ENCODE assay signal across 1 cellular context in genomic region chr9:122159026-122159924, GRCh38.
TF ChIP-seq lines count a peak whose summit lies in the region.

Gene MORN5, plus strand, starts transcription at chr9:122159908. Its CDS starts 65 bp downstream, at chr9:122159973.
Gene NDUFA8, minus strand, starts transcription at chr9:122159779. Its CDS starts 102 bp downstream, at chr9:122159677.

TF ChIP-seq in K562, 482 proteins besides CTCF, POLR2A, EP300 and RAD21 (continued from another document and continues in another):
- TF ChIP-seq CREB3L1 (IDR thresholded peaks at IDR 0.05; ENCODE audit: borderline replicate concordance, low read depth) (0 out of 2 replicates have a peak, but pooled peaks have one; percentile 30), HINFP (tag; conservative IDR thresholded peaks at IDR 0.05; ENCODE audit: low read depth) (no peak), ZNF76 (CRISPR knock-in tag; IDR thresholded peaks at IDR 0.05; ENCODE audit: borderline replicate concordance) (no peak), CAMTA2 (CRISPR knock-in tag; conservative IDR thresholded peaks at IDR 0.05) (no peak), MAFK (IDR thresholded peaks at IDR 0.05; ENCODE audit: low read length) (no peak), CTCFL (IDR thresholded peaks at IDR 0.05; ENCODE audit: borderline replicate concordance, insufficient read depth, low read depth, low read length, poor library complexity, severe bottlenecking) (peak; percentile 0), SNAPC5 (CRISPR knock-in tag; IDR thresholded peaks at IDR 0.05) (no peak), RFX1 (IDR thresholded peaks at IDR 0.05) (peak; percentile 96), KDM5B (IDR thresholded peaks at IDR 0.05; ENCODE audit: insufficient replicate concordance, low read depth, low read length) (peak; percentile 82), HIVEP1 (CRISPR knock-in tag; IDR thresholded peaks at IDR 0.05) (no peak), ZNF311 (CRISPR knock-in tag; IDR thresholded peaks at IDR 0.05) (no peak), ETV6 (IDR thresholded peaks at IDR 0.05; ENCODE audit: borderline replicate concordance in 1 of 2, low read depth in 2 of 2, low read length in 1 of 2) (no peak), ETV6 (CRISPR knock-in tag; IDR thresholded peaks at IDR 0.05; ENCODE audit: borderline replicate concordance) (0 out of 2 replicates have a peak, but pooled peaks have one; percentile 57), TCF3 (CRISPR knock-in tag; IDR thresholded peaks at IDR 0.05) (no peak), HNRNPLL (IDR thresholded peaks at IDR 0.05; ENCODE audit: low read depth, low read length, poor library complexity, severe bottlenecking) (peak; percentile 58), ARID1B (IDR thresholded peaks at IDR 0.05) (no peak), SMARCE1 (IDR thresholded peaks at IDR 0.05) (peak; percentile 43; the same call in 1 of the 2 replicates), KLF6 (CRISPR knock-in tag; IDR thresholded peaks at IDR 0.05; ENCODE audit: borderline replicate concordance) (no peak), SP1 (CRISPR knock-in tag; IDR thresholded peaks at IDR 0.05) (peak; percentile 24; the same call in 1 of the 2 replicates), RBM15 (IDR thresholded peaks at IDR 0.05; ENCODE audit: insufficient read depth, low read length) (no peak), ELK3 (CRISPR knock-in tag; IDR thresholded peaks at IDR 0.05) (no peak), MCM2 (IDR thresholded peaks at IDR 0.05; ENCODE audit: low read depth) (no peak), ZNF445 (CRISPR knock-in tag; IDR thresholded peaks at IDR 0.05; ENCODE audit: low read depth) (no peak), CBFB (CRISPR knock-in tag; IDR thresholded peaks at IDR 0.05) (0 out of 2 replicates have a peak, but pooled peaks have one; percentile 12), CHCHD3 (CRISPR knock-in tag; IDR thresholded peaks at IDR 0.05) (no peak), TEAD1 (CRISPR knock-in tag; IDR thresholded peaks at IDR 0.05) (no peak), SRSF3 (IDR thresholded peaks at IDR 0.05; ENCODE audit: insufficient read depth, low read length) (no peak), MAZ (CRISPR knock-in tag; conservative IDR thresholded peaks at IDR 0.05 in 1 of 2, IDR thresholded peaks at IDR 0.05 in 1 of 2) (peak; percentile 27 to 70), DDX20 (tag; IDR thresholded peaks at IDR 0.05; ENCODE audit: low read depth) (no peak), E2F6 (IDR thresholded peaks at IDR 0.05; ENCODE audit: borderline replicate concordance in 1 of 2, extremely low read depth in 1 of 2, insufficient read depth in 1 of 2, insufficient read length in 1 of 2, low read depth in 1 of 2, low read length in 1 of 2, poor library complexity in 1 of 2, severe bottlenecking in 1 of 2) (peak; percentile 21 to 37), CC2D1A (IDR thresholded peaks at IDR 0.05) (no peak), DNMT1 (IDR thresholded peaks at IDR 0.05) (peak; percentile 17; the same call in 1 of the 2 replicates), ZBTB17 (CRISPR knock-in tag; IDR thresholded peaks at IDR 0.05) (0 out of 2 replicates have a peak, but pooled peaks have one; percentile 23), NKRF (IDR thresholded peaks at IDR 0.05; ENCODE audit: borderline replicate concordance) (peak; percentile 28; the same call in 1 of the 2 replicates), SOX6 (IDR thresholded peaks at IDR 0.05) (no peak), TAF1 (IDR thresholded peaks at IDR 0.05; ENCODE audit: control insufficient read depth, extremely low read depth, insufficient read depth, low read length, severe bottlenecking) (peak; percentile 77), SMARCC2 (IDR thresholded peaks at IDR 0.05; ENCODE audit: low read depth) (no peak), ZNF408 (CRISPR knock-in tag; IDR thresholded peaks at IDR 0.05; ENCODE audit: low read depth) (no peak), TAF7 (tag; IDR thresholded peaks at IDR 0.05) (0 out of 2 replicates have a peak, but pooled peaks have one; percentile 38), BMI1 (IDR thresholded peaks at IDR 0.05; ENCODE audit: low read length) (peak; percentile 69; the same call in 1 of the 2 replicates), MTA3 (IDR thresholded peaks at IDR 0.05; ENCODE audit: borderline replicate concordance) (peak; percentile 57; the same call in 1 of the 2 replicates), SMARCA4 (IDR thresholded peaks at IDR 0.05) (0 out of 2 replicates have a peak, but pooled peaks have one; percentile 10), POLR2G (IDR thresholded peaks at IDR 0.05; ENCODE audit: low read depth, low read length) (peak; percentile 84), ELF4 (CRISPR knock-in tag; IDR thresholded peaks at IDR 0.05) (no peak), POLR2AphosphoS5 (IDR thresholded peaks at IDR 0.05; ENCODE audit: control insufficient read depth, insufficient read depth, low read depth, low read length) (peak; percentile 79), ZKSCAN3 (CRISPR knock-in tag; IDR thresholded peaks at IDR 0.05) (no peak), NR0B1 (IDR thresholded peaks at IDR 0.05; ENCODE audit: partially characterized antibody) (no peak), RBFOX2 (IDR thresholded peaks at IDR 0.05; ENCODE audit: low read depth, low read length) (peak; percentile 84), CXXC5 (CRISPR knock-in tag; IDR thresholded peaks at IDR 0.05) (peak; percentile 37), SUPT5H (IDR thresholded peaks at IDR 0.05) (peak; percentile 95), SIX5 (IDR thresholded peaks at IDR 0.05; ENCODE audit: borderline replicate concordance in 1 of 2, insufficient read depth in 1 of 2, low read depth in 1 of 2, low read length in 2 of 2) (no peak), ZBED1 (IDR thresholded peaks at IDR 0.05) (0 out of 2 replicates have a peak, but pooled peaks have one; percentile 24), CHAMP1 (IDR thresholded peaks at IDR 0.05) (no peak), ELF1 (tag; IDR thresholded peaks at IDR 0.05) (no peak), ZNF175 (CRISPR knock-in tag; IDR thresholded peaks at IDR 0.05; ENCODE audit: low read depth) (no peak), ZBTB2 (IDR thresholded peaks at IDR 0.05) (peak; percentile 99), TFAP4 (CRISPR knock-in tag; IDR thresholded peaks at IDR 0.05; ENCODE audit: borderline replicate concordance) (peak; percentile 89; the same call in 1 of the 2 replicates)
